ENCODE assay signal across 14 cellular contexts in the genomic region with DNA sequence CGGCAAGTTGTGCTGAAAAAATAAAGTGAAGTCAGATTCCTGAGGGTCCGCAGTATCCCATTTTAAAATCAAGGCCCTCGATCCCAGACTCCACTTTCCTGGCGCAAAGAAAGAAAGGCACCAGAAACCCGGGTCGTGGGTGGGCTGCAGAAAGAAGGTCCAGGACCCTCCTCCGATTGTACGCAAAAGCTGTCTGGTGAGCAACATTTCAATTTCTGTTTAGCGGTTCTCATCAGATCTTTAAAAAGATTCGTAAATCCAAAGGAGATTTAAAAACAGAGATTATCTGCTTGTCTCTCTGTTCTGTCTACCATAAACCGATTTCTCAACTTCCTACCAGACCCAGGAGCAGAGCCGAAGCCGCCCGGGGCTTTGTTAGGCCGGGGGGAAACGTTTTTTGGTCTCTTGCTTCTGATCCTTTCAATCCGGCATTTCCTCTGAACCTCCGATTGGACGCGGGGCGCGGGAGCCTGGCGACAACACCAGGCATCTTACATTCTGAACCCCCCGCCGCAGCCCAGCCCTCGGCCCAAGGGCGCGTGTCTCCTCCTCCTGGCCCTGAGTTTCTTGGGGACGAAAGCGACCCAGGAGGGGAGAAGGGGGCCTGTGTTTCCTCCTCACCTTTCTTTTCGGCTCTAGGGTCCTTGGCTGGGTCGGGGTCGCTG. TPM values are rescaled to one million over a fixed set of nuclear protein-coding genes. Genes with fewer than 3 reads are reported as not detected.
A peak's percentile ranks its signal among the peaks of the same experiment; 100 is the strongest.
DNase-seq lines count a peak whose midpoint lies in the region; ATAC-seq and TF ChIP-seq lines count a peak whose summit lies in the region.
"Had no signal": no experiment of that assay in that cellular context is flagged by ENCODE, and none has a peak within 500 bp of the region (broad histone marks: within the 10 kb centered on the region; RNA-seq: fewer than 3 reads in every experiment).

No MANE protein-coding gene starts in this region.

- CTCF ChIA-PET in naive thymus-derived CD4-positive, alpha-beta T cell (lab: Charles Lee) = no interaction called here

- no peak for ATAC-seq in naive thymus-derived CD4-positive, alpha-beta T cell
- no peak for ATAC-seq in HG03432 (IDR thresholded peaks at IDR 0.05; ENCODE audit: unreplicated experiment)
- no peak for ATAC-seq in GM19395 (IDR thresholded peaks at IDR 0.05; ENCODE audit: unreplicated experiment)

- H3K27me3 ChIP-seq in naive thymus-derived CD4-positive, alpha-beta T cell (ENCODE audit: control insufficient read depth in 2 of 2, insufficient read depth in 2 of 2, low read length in 2 of 2) = peaks cover 0 to 26% of the 10 kb centered on the region in 2 donors
- H3K27me3 ChIP-seq in ascending aorta = peaks cover 46% of the 10 kb centered on the region

- H3K4me3 ChIP-seq in naive thymus-derived CD4-positive, alpha-beta T cell (ENCODE audit: low read length) = no peak overlapping the region
- H3K4me3 ChIP-seq in ascending aorta = peak overlapping the region in 1 of 2 donors; percentile 54

- TF ChIP-seq CTCF in GM20000 (IDR thresholded peaks at IDR 0.05; ENCODE audit: extremely low read depth, missing control alignments) (no peak), ascending aorta (IDR thresholded peaks at IDR 0.05) (no peak)

- no peaks in the 10 kb centered on the region for H3K9me3 Mint-ChIP-seq in activated naive CD8-positive, alpha-beta T cell treated with anti-CD3 and anti-CD28 coated beads for 36 hours
- H3K9me3 Mint-ChIP-seq in naive thymus-derived CD4-positive, alpha-beta T cell = peaks cover 0 to 3% (median 0%) of the 10 kb centered on the region in 11 donors

- H3K27me3 Mint-ChIP-seq in activated naive CD8-positive, alpha-beta T cell treated with anti-CD3 and anti-CD28 coated beads for 36 hours = peaks cover 98% of the 10 kb centered on the region
- H3K27me3 Mint-ChIP-seq in naive thymus-derived CD4-positive, alpha-beta T cell = peaks cover 77 to 95% (median 82%) of the 10 kb centered on the region in 5 donors

- peak; percentile 20 for DNase-seq in DMS79 treated with DMSO at 0.1 percent for 48 hours (lab: John Stamatoyannopoulos, UW)
- no peak for DNase-seq in DMS79 (lab: John Stamatoyannopoulos, UW)
- peak; percentile 41 for DNase-seq in GM20000 (ENCODE audit: low spot score)
- no peak for DNase-seq in activated naive CD8-positive, alpha-beta T cell treated with anti-CD3 and anti-CD28 coated beads for 36 hours
- DNase-seq in naive thymus-derived CD4-positive, alpha-beta T cell = no peak
- DNase-seq in ascending aorta (ENCODE audit: low spot score in 2 of 2) = no peak
- DNase-seq: 8988T; NCI-H187; SHP77 treated with DMSO at 0.1 percent for 48 hours; stimulated activated CD4-positive, alpha-beta T cell treated with anti-CD3 and anti-CD28 coated beads, Interleukin-1b, Interleukin-23, amount 100 ng/mL, for 48 hours had no signal

- H3K27ac ChIP-seq in naive thymus-derived CD4-positive, alpha-beta T cell (ENCODE audit: low read depth, low read length) = no peak overlapping the region
- H3K27ac ChIP-seq in ascending aorta = no peak overlapping the region

- peaks cover 40% of the 10 kb centered on the region for H3K4me1 Mint-ChIP-seq in activated naive CD8-positive, alpha-beta T cell treated with anti-CD3 and anti-CD28 coated beads for 36 hours
- H3K4me1 Mint-ChIP-seq in naive thymus-derived CD4-positive, alpha-beta T cell = peaks cover 22 to 69% (median 60%) of the 10 kb centered on the region in 7 donors

- POLR2A ChIA-PET in naive thymus-derived CD4-positive, alpha-beta T cell (lab: Charles Lee) = no interaction called here

- H3K27ac Mint-ChIP-seq in activated naive CD8-positive, alpha-beta T cell treated with anti-CD3 and anti-CD28 coated beads for 36 hours = no peak overlapping the region
- H3K27ac Mint-ChIP-seq in naive thymus-derived CD4-positive, alpha-beta T cell = peak overlapping the region in 1 of 9 donors; percentile 71

- peaks cover 0 to 20% of the 10 kb centered on the region in 2 donors for H3K4me1 ChIP-seq in naive thymus-derived CD4-positive, alpha-beta T cell (ENCODE audit: control insufficient read depth in 2 of 2, insufficient read depth in 2 of 2, low read length in 2 of 2)
- peaks cover 10 to 20% of the 10 kb centered on the region in 2 donors for H3K4me1 ChIP-seq in ascending aorta

- H3K4me3 Mint-ChIP-seq in activated naive CD8-positive, alpha-beta T cell treated with anti-CD3 and anti-CD28 coated beads for 36 hours = peak overlapping the region; percentile 45
- peak overlapping the region in 8 of 10 donors; percentile 9 to 76 (median 54) for H3K4me3 Mint-ChIP-seq in naive thymus-derived CD4-positive, alpha-beta T cell

- H3K36me3 ChIP-seq in naive thymus-derived CD4-positive, alpha-beta T cell (ENCODE audit: control insufficient read depth in 2 of 3, insufficient read depth in 3 of 3, low read length in 3 of 3) = no peaks in the 10 kb centered on the region
- H3K36me3 ChIP-seq in ascending aorta = no peaks in the 10 kb centered on the region

- no peaks in the 10 kb centered on the region for H3K36me3 Mint-ChIP-seq in activated naive CD8-positive, alpha-beta T cell treated with anti-CD3 and anti-CD28 coated beads for 36 hours
- peaks cover 0 to 3% (median under 1%) of the 10 kb centered on the region in 5 donors for H3K36me3 Mint-ChIP-seq in naive thymus-derived CD4-positive, alpha-beta T cell

- intact Hi-C loops in naive thymus-derived CD4-positive, alpha-beta T cell (cut with micrococcal nuclease) = no loop called here
- intact Hi-C loops in ascending aorta (cut with DNase I) = no loop called here

- H3K9me3 ChIP-seq in naive thymus-derived CD4-positive, alpha-beta T cell (ENCODE audit: control insufficient read depth in 2 of 3, low read length in 3 of 3) = no peaks in the 10 kb centered on the region
- no peaks in the 10 kb centered on the region for H3K9me3 ChIP-seq in ascending aorta

RNA-seq across cellular contexts. Expression of a gene that starts 0.7 kb away (rescaled TPM):
- total RNA-seq in activated naive CD8-positive, alpha-beta T cell treated with anti-CD3 and anti-CD28 coated beads for 36 hours = under 1 TPM; 0.12 to 0.21 TPM
- total RNA-seq in naive thymus-derived CD4-positive, alpha-beta T cell = not detected
- polyA plus RNA-seq in naive thymus-derived CD4-positive, alpha-beta T cell = not detected
- not detected for total RNA-seq in ascending aorta
- total RNA-seq: frontal cortex, mucosa of gallbladder had no signal

Comparison
In these comparisons a context has a peak if more than half of its experiments do, and no peak if none do; other contexts are left out.
1. DNase-seq: peak in DMS79 treated with DMSO at 0.1 percent for 48 hours (single experiment) and GM20000 (single experiment); none in DMS79 (single experiment), activated naive CD8-positive, alpha-beta T cell treated with anti-CD3 and anti-CD28 coated beads for 36 hours (single experiment), naive thymus-derived CD4-positive, alpha-beta T cell (0 of 9) and ascending aorta (0 of 2).